ENCODE assay signal across 23 cellular contexts in genomic region chr2:223908304-223909047, GRCh38. TPM values are rescaled to one million over a fixed set of nuclear protein-coding genes. Genes with fewer than 3 reads are reported as not detected.
DNase-seq lines count a peak whose midpoint lies in the region; ATAC-seq and TF ChIP-seq lines count a peak whose summit lies in the region.
"Had no signal": no experiment of that assay in that cellular context is flagged by ENCODE, and none has a peak within 500 bp of the region (broad histone marks: within the 10 kb centered on the region; RNA-seq: fewer than 3 reads in every experiment).

No MANE protein-coding gene starts in this region.

- intact Hi-C loops in Right ventricle myocardium inferior (cut with DNase I): no loop called here
- intact Hi-C loops in cardiac septum (cut with DNase I): no loop called here
- intact Hi-C loops in upper lobe of right lung (cut with DNase I): no loop called here

- DNase-seq in Right ventricle myocardium inferior (ENCODE audit: missing footprints) (peak; percentile 49), cardiac septum (ENCODE audit: low spot score) (no peak), memory B cell (ENCODE audit: low spot score in 2 of 2) (no peak), upper lobe of right lung (no peak), EL (no peak)
- DNase-seq in activated CD8-positive, alpha-beta memory T cell treated with anti-CD3 and anti-CD28 coated beads, Interleukin-2, amount 50 U/mL, for 48 hours: no peak
- DNase-seq: activated naive CD4-positive, alpha-beta T cell treated with Interleukin-2 at 50 U/mL for 16 hours; dermis blood vessel endothelial cell; GDM1; IMR-90; mammary epithelial cell; MM.1S; NCI-H187 treated with DMSO at 0.1 percent for 48 hours; NCI-H446 treated with DMSO at 0.1 percent for 48 hours; retina; SW 1271 had no signal

- no peak for ATAC-seq in Right ventricle myocardium inferior
- no peak for ATAC-seq in activated T-helper 17 cell treated with anti-CD3 and anti-CD28 coated beads, Interleukin-2, amount 50 U/mL, for 72 hours (replicated peaks)
- ATAC-seq in memory B cell (ENCODE audit: low read depth): peak; percentile 64
- peak; percentile 44 for ATAC-seq in upper lobe of right lung
- no peak for ATAC-seq in GM19395 (IDR thresholded peaks at IDR 0.05; ENCODE audit: unreplicated experiment)
- ATAC-seq: esophagus mucosa, GM12878 had no signal

- TF ChIP-seq CTCF in upper lobe of right lung (IDR thresholded peaks at IDR 0.05): no peak

- H3K36me3 ChIP-seq in upper lobe of right lung: peaks cover 26% of the 10 kb centered on the region

- H3K9me3 ChIP-seq in upper lobe of right lung: no peaks in the 10 kb centered on the region

- H3K36me3 Mint-ChIP-seq in activated T-helper 17 cell treated with anti-CD3 and anti-CD28 coated beads, Interleukin-2, amount 50 U/mL, for 72 hours (ENCODE audit: low read depth): peaks cover 86% of the 10 kb centered on the region
- peaks cover 22% of the 10 kb centered on the region for H3K36me3 Mint-ChIP-seq in memory B cell

- no peak overlapping the region for H3K4me3 Mint-ChIP-seq in activated T-helper 17 cell treated with anti-CD3 and anti-CD28 coated beads, Interleukin-2, amount 50 U/mL, for 72 hours
- H3K4me3 Mint-ChIP-seq in memory B cell: peak overlapping the region; percentile 6
- H3K4me3 Mint-ChIP-seq: brain, nephron had no signal

- H3K4me1 ChIP-seq in upper lobe of right lung: peaks cover 12% of the 10 kb centered on the region

- no peak overlapping the region for H3K27ac ChIP-seq in upper lobe of right lung
- H3K27ac ChIP-seq: RWPE1 had no signal

- peaks cover 12% of the 10 kb centered on the region for H3K4me1 Mint-ChIP-seq in activated T-helper 17 cell treated with anti-CD3 and anti-CD28 coated beads, Interleukin-2, amount 50 U/mL, for 72 hours
- peaks cover 23% of the 10 kb centered on the region for H3K4me1 Mint-ChIP-seq in memory B cell
- H3K4me1 Mint-ChIP-seq: brain, nephron had no signal

- no peaks in the 10 kb centered on the region for H3K9me3 Mint-ChIP-seq in activated T-helper 17 cell treated with anti-CD3 and anti-CD28 coated beads, Interleukin-2, amount 50 U/mL, for 72 hours
- no peaks in the 10 kb centered on the region for H3K9me3 Mint-ChIP-seq in memory B cell
- H3K9me3 Mint-ChIP-seq: nephron had no signal

- H3K27me3 Mint-ChIP-seq in activated T-helper 17 cell treated with anti-CD3 and anti-CD28 coated beads, Interleukin-2, amount 50 U/mL, for 72 hours: no peaks in the 10 kb centered on the region
- H3K27me3 Mint-ChIP-seq in memory B cell: no peaks in the 10 kb centered on the region
- H3K27me3 Mint-ChIP-seq: brain had no signal

- H3K27me3 ChIP-seq in upper lobe of right lung: no peaks in the 10 kb centered on the region

- no peak overlapping the region for H3K4me3 ChIP-seq in upper lobe of right lung
- H3K4me3 ChIP-seq: GM12878 had no signal

- H3K27ac Mint-ChIP-seq in activated T-helper 17 cell treated with anti-CD3 and anti-CD28 coated beads, Interleukin-2, amount 50 U/mL, for 72 hours: peak overlapping the region; percentile 8
- H3K27ac Mint-ChIP-seq in memory B cell: peak overlapping the region; percentile 81

RNA-seq across cellular contexts. Expression of gene WDFY1, which starts 36.7 kb away (rescaled TPM):
- total RNA-seq in Right ventricle myocardium inferior (13.4 TPM), cardiac septum (16.4 TPM), upper lobe of right lung (50.1 TPM)
- 10 to 100 TPM; 31.4 to 40.6 TPM for total RNA-seq in activated T-helper 17 cell treated with anti-CD3 and anti-CD28 coated beads, Interleukin-2, amount 50 U/mL, for 72 hours

RNA-seq across cellular contexts. Expression of gene MRPL44, which starts 48.8 kb away (rescaled TPM):
- 36.5 TPM for total RNA-seq in Right ventricle myocardium inferior
- 34.2 TPM for total RNA-seq in cardiac septum
- total RNA-seq in activated T-helper 17 cell treated with anti-CD3 and anti-CD28 coated beads, Interleukin-2, amount 50 U/mL, for 72 hours: 10 to 100 TPM; 40.3 to 42.0 TPM
- total RNA-seq in upper lobe of right lung: 18.9 TPM

Comparison
In these comparisons a context has a peak if more than half of its experiments do, and no peak if none do; other contexts are left out.
1. ATAC-seq: peak in memory B cell (single experiment) and upper lobe of right lung (single experiment); none in Right ventricle myocardium inferior (single experiment), activated T-helper 17 cell treated with anti-CD3 and anti-CD28 coated beads, Interleukin-2, amount 50 U/mL, for 72 hours (single experiment) and GM19395 (single experiment).